Comparison of ENCODE assay signal across 35 cellular contexts in the genomic region with DNA sequence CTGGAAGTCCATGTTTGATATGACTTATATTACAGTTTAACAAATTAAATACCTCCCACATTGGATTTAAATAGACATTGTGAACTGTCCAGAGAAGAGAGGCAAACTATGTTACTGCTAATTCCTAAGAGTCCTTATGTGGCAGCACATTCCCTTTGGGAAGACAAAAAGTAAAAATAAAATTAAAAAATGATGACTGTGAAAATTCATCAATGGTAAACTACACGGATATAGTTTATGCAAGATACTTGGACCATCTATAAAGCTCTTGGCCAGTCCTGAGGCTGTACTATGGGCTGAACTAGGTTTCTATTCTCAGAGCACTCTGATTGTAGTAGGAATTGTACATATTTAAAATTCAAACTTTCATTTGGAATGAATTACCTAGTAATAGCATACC.
"Had no signal": no experiment of that assay in that cellular context is flagged by ENCODE, and none has a peak within 500 bp of the region (broad histone marks: within the 10 kb centered on the region; RNA-seq: fewer than 3 reads in every experiment).

No MANE protein-coding gene starts in this region.

- H3K36me3 ChIP-seq: MG63 had no signal

- H3K4me3 ChIP-seq: MG63 had no signal

- DNase-seq: Kasumi-1, MG63, MM.1S, MV-4-11, NCI-H1048, NCI-H1092, NCI-H1092 treated with DMSO at 0.1 percent for 48 hours, NCI-H1105, NCI-H1105 treated with DMSO at 0.1 percent for 48 hours, NCI-H1417, NCI-H1417 treated with DMSO at 0.1 percent for 48 hours, NCI-H1436, NCI-H1436 treated with DMSO at 0.1 percent for 48 hours, NCI-H146, NCI-H1694, NCI-H1694 treated with DMSO at 0.1 percent for 48 hours, NCI-H187, NCI-H187 treated with DMSO at 0.1 percent for 48 hours, NCI-H1930, NCI-H2029, NCI-H2029 treated with DMSO at 0.1 percent for 48 hours, NCI-H2081, NCI-H2081 treated with DMSO at 0.1 percent for 48 hours, NCI-H2107, NCI-H2171, NCI-H2171 treated with DMSO at 0.1 percent for 48 hours, NCI-H2227 treated with DMSO at 0.1 percent for 48 hours, NCI-H226, NCI-H345, NCI-H446, NCI-H446 treated with DMSO at 0.1 percent for 48 hours, NCI-H510A, NCI-H510A treated with DMSO at 0.1 percent for 48 hours, NCI-H524, NCI-H524 treated with DMSO at 0.1 percent for 48 hours had no signal

- H3K9me3 ChIP-seq: MG63 had no signal
